1 cellular context compared by ENCODE assay signal in genomic region chr1:26907071-26907922, GRCh38.
TF ChIP-seq lines count a peak whose summit lies in the region.

No MANE protein-coding gene starts in this region.

TF ChIP-seq in WTC11, 78 proteins besides CTCF, POLR2A, EP300 and RAD21 (continued from another document):
- TF ChIP-seq PREB (CRISPR knock-in tag; IDR thresholded peaks at IDR 0.05; ENCODE audit: borderline replicate concordance) (no peak), MYBL2 (CRISPR knock-in tag; IDR thresholded peaks at IDR 0.05) (no peak), MAX (CRISPR knock-in tag; IDR thresholded peaks at IDR 0.05) (no peak), NFE2L1 (CRISPR knock-in tag; IDR thresholded peaks at IDR 0.05) (no peak)
